11 cellular contexts compared by ENCODE assay signal in the genomic region with DNA sequence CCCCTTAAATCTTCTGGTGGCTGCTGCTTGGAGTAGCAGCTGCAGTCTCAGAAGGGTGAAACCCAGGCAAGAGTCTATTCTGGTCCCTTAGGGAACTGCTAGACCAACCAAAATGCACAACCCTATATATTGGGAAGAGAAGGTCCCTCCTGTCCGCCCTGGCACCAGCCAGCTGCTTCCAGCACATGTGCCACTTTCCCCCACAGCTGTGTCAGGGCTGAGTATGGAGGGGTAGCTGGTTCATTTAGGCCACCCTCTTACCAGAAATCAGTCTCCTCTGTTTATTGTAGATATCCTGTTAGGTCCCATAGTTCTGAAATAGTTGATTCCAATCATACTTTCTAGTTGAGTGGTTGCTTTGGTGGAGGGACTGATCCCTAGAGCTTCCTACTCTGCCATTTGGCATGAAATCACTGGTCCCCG.
DNase-seq lines count a peak whose midpoint lies in the region; ATAC-seq, FAIRE-seq and TF ChIP-seq lines count a peak whose summit lies in the region.
"Had no signal": no experiment of that assay in that cellular context is flagged by ENCODE, and none has a peak within 500 bp of the region (broad histone marks: within the 10 kb centered on the region; RNA-seq: fewer than 3 reads in every experiment).

No MANE protein-coding gene starts in this region.

- DNase-seq in AG04449 (ENCODE audit: low read depth, low spot score) (peak; percentile 38), GM03348 (ENCODE audit: low spot score) (peak; percentile 71), astrocyte of the hippocampus (ENCODE audit: low read depth, low spot score) (peak; percentile 48), myocyte (ENCODE audit: low read depth) (peak; percentile 90), HK-2 (ENCODE audit: unreplicated experiment) (no peak), GM19239 (ENCODE audit: insufficient read length, low spot score) (no peak)
- DNase-seq in activated CD4-positive, CD25-positive, alpha-beta regulatory T cell (lab: John Stamatoyannopoulos, UW), result no peak
- DNase-seq: hippocampal formation, NCI-H1417 treated with DMSO at 0.1 percent for 48 hours, PC-3 had no signal

- H3K4me3 ChIP-seq in AG04449 (ENCODE audit: low read depth, low read length), result no peak overlapping the region; the same call in 1 of the 2 replicates

- POLR2A ChIA-PET in AG04449 (lab: Yijun Ruan, JAX), result interaction anchor here (0.6 kb wide), 1 partner anchor 196 kb away, joined by 4 read pairs; no protein-coding TSS in a partner anchor

- CTCF ChIA-PET in AG04449 (lab: Yijun Ruan, JAX), result no interaction called here

- no peak for TF ChIP-seq CTCF in AG04449 (IDR thresholded peaks at IDR 0.05; ENCODE audit: insufficient read depth, low read length, missing control alignments)

- no peak for ATAC-seq in GM18907 (IDR thresholded peaks at IDR 0.05; ENCODE audit: unreplicated experiment)
- ATAC-seq: PC-3 had no signal

- no peak for FAIRE-seq in GM19239 (lab: Jason Lieb, UNC)

Comparison
In these comparisons a context has a peak if more than half of its experiments do, and no peak if none do; other contexts are left out.
1. DNase-seq: peak in AG04449 (single experiment), GM03348 (single experiment), astrocyte of the hippocampus (single experiment) and myocyte (single experiment); none in activated CD4-positive, CD25-positive, alpha-beta regulatory T cell (0 of 4), HK-2 (single experiment) and GM19239 (single experiment).